ENCODE assay signal across 24 cellular contexts in genomic region chr12:122139266-122139665, GRCh38. TPM values are rescaled to one million over a fixed set of nuclear protein-coding genes. Genes with fewer than 3 reads are reported as not detected.
DNase-seq lines count a peak whose midpoint lies in the region; TF ChIP-seq lines count a peak whose summit lies in the region.
"Had no signal": no experiment of that assay in that cellular context is flagged by ENCODE, and none has a peak within 500 bp of the region (broad histone marks: within the 10 kb centered on the region; RNA-seq: fewer than 3 reads in every experiment).

No MANE protein-coding gene starts in this region.

- H3K27ac ChIP-seq in thyroid gland (peak overlapping the region in 1 of 3 donors; percentile 15), SJCRH30 (no peak overlapping the region)
- H3K27ac ChIP-seq: HL-60, PC-9 had no signal

- TF ChIP-seq POLR2A in thyroid gland (IDR thresholded peaks at IDR 0.05), result peak in 1 of 2 donors; percentile 13

- DNase-seq in G401 (ENCODE audit: low spot score) (peak; percentile 32), NCI-H187 treated with DMSO at 0.1 percent for 48 hours (lab: John Stamatoyannopoulos, UW) (peak; percentile 36), cerebellum (ENCODE audit: low spot score) (peak; percentile 34), thyroid gland (peak; percentile 91 to 92), SJCRH30 (no peak), NCI-H82 treated with DMSO at 0.1 percent for 48 hours (lab: John Stamatoyannopoulos, UW; ENCODE audit: unreplicated experiment) (no peak)
- DNase-seq in activated naive CD4-positive, alpha-beta T cell treated with anti-CD3 and anti-CD28 coated beads, Interleukin-2, amount 10 ng/mL, durations not matched to agents 7 days and 5 days, result no peak
- DNase-seq: BE2C, DND-41, Kasumi-1, NCI-H1694, NCI-H2107, NCI-H226, NCI-H526 treated with DMSO at 0.1 percent for 48 hours, PC-9, RPMI8226, SHP77 treated with DMSO at 0.1 percent for 48 hours had no signal

- H3K9me3 ChIP-seq in thyroid gland, result no peaks in the 10 kb centered on the region
- peaks cover 8% of the 10 kb centered on the region for H3K9me3 ChIP-seq in SJCRH30 (replicated peaks)
- H3K9me3 ChIP-seq: HAP-1 had no signal

- peaks cover 2% of the 10 kb centered on the region for H3K4me1 Mint-ChIP-seq in activated naive CD4-positive, alpha-beta T cell treated with anti-CD3 and anti-CD28 coated beads, Interleukin-2, amount 10 ng/mL, durations not matched to agents 7 days and 5 days

- H3K27me3 ChIP-seq in thyroid gland (no peaks in the 10 kb centered on the region), SJCRH30 (no peaks in the 10 kb centered on the region)
- H3K27me3 ChIP-seq: BE2C had no signal

- intact Hi-C loops in thyroid gland (cut with DNase I), result no loop called here

- no peaks in the 10 kb centered on the region for H3K9me3 Mint-ChIP-seq in activated naive CD4-positive, alpha-beta T cell treated with anti-CD3 and anti-CD28 coated beads, Interleukin-2, amount 10 ng/mL, durations not matched to agents 7 days and 5 days

- no peak overlapping the region for H3K4me3 ChIP-seq in thyroid gland (replicated peaks in 1 of 3)
- no peak overlapping the region for H3K4me3 ChIP-seq in SJCRH30
- H3K4me3 ChIP-seq: GM23338, HAP-1, PC-9 had no signal

- no peaks in the 10 kb centered on the region for H3K27me3 Mint-ChIP-seq in activated naive CD4-positive, alpha-beta T cell treated with anti-CD3 and anti-CD28 coated beads, Interleukin-2, amount 10 ng/mL, durations not matched to agents 7 days and 5 days

- peaks cover 30% of the 10 kb centered on the region for H3K36me3 Mint-ChIP-seq in activated naive CD4-positive, alpha-beta T cell treated with anti-CD3 and anti-CD28 coated beads, Interleukin-2, amount 10 ng/mL, durations not matched to agents 7 days and 5 days

- H3K4me3 Mint-ChIP-seq in activated naive CD4-positive, alpha-beta T cell treated with anti-CD3 and anti-CD28 coated beads, Interleukin-2, amount 10 ng/mL, durations not matched to agents 7 days and 5 days, result no peak overlapping the region
- H3K4me3 Mint-ChIP-seq: GM23338 had no signal

- CTCF ChIA-PET in activated naive CD4-positive, alpha-beta T cell treated with anti-CD3 and anti-CD28 coated beads, Interleukin-2, amount 10 ng/mL, durations not matched to agents 7 days and 5 days (lab: Charles Lee), result interaction anchor here (2.0 kb wide), 1 partner anchor 85 kb away, joined by 7 read pairs; no protein-coding TSS in a partner anchor

- H3K4me1 ChIP-seq in thyroid gland (peaks cover 14 to 19% of the 10 kb centered on the region in 2 donors), SJCRH30 (no peaks in the 10 kb centered on the region)
- H3K4me1 ChIP-seq: BE2C, HAP-1 had no signal

- H3K36me3 ChIP-seq in thyroid gland (peaks cover 44 to 46% of the 10 kb centered on the region in 2 donors), SJCRH30 (peaks cover 51% of the 10 kb centered on the region)

- 29 to 62% methylated on average over 6 to 15 of the region's 15 CpGs for WGBS in thyroid gland, 2 donors

- H3K27ac Mint-ChIP-seq in activated naive CD4-positive, alpha-beta T cell treated with anti-CD3 and anti-CD28 coated beads, Interleukin-2, amount 10 ng/mL, durations not matched to agents 7 days and 5 days, result no peak overlapping the region
- H3K27ac Mint-ChIP-seq: GM23338 had no signal

- in situ Hi-C loops in G401 (cut with HindIII; ENCODE audit: low sequenced_read_pairs), result no loop called here

- TF ChIP-seq CTCF in thyroid gland (IDR thresholded peaks at IDR 0.05), result peak in 2 of 6 experiments; percentile 16 to 38

RNA-seq across cellular contexts. Expression of gene IL31, which starts 34.8 kb away (rescaled TPM):
- not detected in 2 replicates for total RNA-seq in G401 (2014; rRNA removed; shearing (Covaris generic))
- total RNA-seq in cerebellum (not detected), thyroid gland (not detected)
- not detected in 2 replicates for total RNA-seq in SJCRH30 (2014; rRNA removed; shearing (Covaris generic))
- total RNA-seq: A673; GM23338; HT1080; MCF 10A; PC-9; T-helper 2 cell treated with Interferon-gamma antibody and Interleukin-4, amounts not matched to agents 100 ng/mL and 5 ng/mL, for 36 hours had no signal

RNA-seq across cellular contexts. Expression of gene LRRC43, which starts 43.7 kb away (rescaled TPM):
- not detected in 2 replicates for total RNA-seq in G401 (2014; rRNA removed; shearing (Covaris generic))
- total RNA-seq in cerebellum (1.9 TPM), thyroid gland (10 to 100 TPM in 1 of 4 donors, 1 to 10 TPM in 3; 2.7 to 11.4 (median 5.3) TPM)
- 0.61 and 0.79 TPM in 2 replicates for total RNA-seq in SJCRH30 (2014; rRNA removed; shearing (Covaris generic))
- total RNA-seq: A673; GM23338; HT1080; MCF 10A; T-helper 2 cell treated with Interferon-gamma antibody and Interleukin-4, amounts not matched to agents 100 ng/mL and 5 ng/mL, for 36 hours had no signal

Comparison
In these comparisons a context has a peak if more than half of its experiments do, and no peak if none do; other contexts are left out.
1. DNase-seq: peak in G401 (single experiment), NCI-H187 treated with DMSO at 0.1 percent for 48 hours (single experiment), cerebellum (single experiment) and thyroid gland (2 of 2); none in SJCRH30 (0 of 2), activated naive CD4-positive, alpha-beta T cell treated with anti-CD3 and anti-CD28 coated beads, Interleukin-2, amount 10 ng/mL, durations not matched to agents 7 days and 5 days (single experiment) and NCI-H82 treated with DMSO at 0.1 percent for 48 hours (single experiment).